8 cellular contexts compared by ENCODE assay signal in genomic region chr10:63976538-63976937, GRCh38.
DNase-seq lines count a peak whose midpoint lies in the region; ATAC-seq and TF ChIP-seq lines count a peak whose summit lies in the region.

No MANE protein-coding gene starts in this region.

- no peak overlapping the region for H3K27ac ChIP-seq in osteoblast (ENCODE audit: low read depth, low read length)

- no peak overlapping the region for H2AFZ ChIP-seq in osteoblast (ENCODE audit: low read length)

- no peaks in the 10 kb centered on the region for H3K36me3 ChIP-seq in osteoblast (ENCODE audit: insufficient read depth, low read length)

- TF ChIP-seq CTCF in osteoblast (IDR thresholded peaks at IDR 0.05; ENCODE audit: extremely low read depth, low read depth, low read length) (peak; percentile 52), omental fat pad (IDR thresholded peaks at IDR 0.05) (no peak)

- H3K79me2 ChIP-seq in osteoblast (ENCODE audit: insufficient read depth, low read length), result no peaks in the 10 kb centered on the region

- H3K9me3 ChIP-seq in osteoblast (ENCODE audit: low read depth, low read length), result no peaks in the 10 kb centered on the region

- H3K4me1 ChIP-seq in osteoblast (ENCODE audit: insufficient read depth, low read length), result no peaks in the 10 kb centered on the region

- H3K4me2 ChIP-seq in osteoblast (ENCODE audit: insufficient read depth, low read length), result no peak overlapping the region

- ATAC-seq in GM21367 (IDR thresholded peaks at IDR 0.05; ENCODE audit: unreplicated experiment) (peak; percentile 93), HG03469 (IDR thresholded peaks at IDR 0.05; ENCODE audit: unreplicated experiment) (peak; percentile 84), SK-N-SH treated with all-trans-retinoic acid at 6 μM for 48 hours (peak; percentile 99), esophagus mucosa (peak; percentile 59), omental fat pad (ENCODE audit: low FRiP score) (no peak)

- peak; percentile 40 for DNase-seq in NCI-H748 (lab: John Stamatoyannopoulos, UW; ENCODE audit: unreplicated experiment)
- no peak for DNase-seq in NCI-H748 treated with DMSO at 0.1 percent for 48 hours (lab: John Stamatoyannopoulos, UW)
- DNase-seq in osteoblast (ENCODE audit: insufficient read length, low spot score, missing footprints), result peak; percentile 75
- no peak for DNase-seq in omental fat pad (ENCODE audit: low spot score)

- H3K4me3 ChIP-seq in osteoblast (ENCODE audit: insufficient read depth, low read length), result no peak overlapping the region

- H4K20me1 ChIP-seq in osteoblast (ENCODE audit: insufficient read depth, low read length), result no peaks in the 10 kb centered on the region

- no peaks in the 10 kb centered on the region for H3K27me3 ChIP-seq in osteoblast (ENCODE audit: insufficient read depth, low read length)

TF ChIP-seq in SK-N-SH treated with all-trans-retinoic acid at 6 μM for 48 hours, 23 proteins besides CTCF, POLR2A, EP300 and RAD21:
- TF ChIP-seq ESRRG (CRISPR knock-in tag; IDR thresholded peaks at IDR 0.05) (no peak), CSDC2 (CRISPR knock-in tag; IDR thresholded peaks at IDR 0.05) (no peak), PPARA (CRISPR knock-in tag; IDR thresholded peaks at IDR 0.05; ENCODE audit: borderline replicate concordance) (no peak), TOX (CRISPR knock-in tag; IDR thresholded peaks at IDR 0.05; ENCODE audit: borderline replicate concordance) (no peak)

Comparison
In these comparisons a context has a peak if more than half of its experiments do, and no peak if none do; other contexts are left out.
1. DNase-seq: peak in NCI-H748 (single experiment) and osteoblast (single experiment); none in NCI-H748 treated with DMSO at 0.1 percent for 48 hours (single experiment) and omental fat pad (single experiment).